ENCODE assay signal across 10 cellular contexts in the genomic region with DNA sequence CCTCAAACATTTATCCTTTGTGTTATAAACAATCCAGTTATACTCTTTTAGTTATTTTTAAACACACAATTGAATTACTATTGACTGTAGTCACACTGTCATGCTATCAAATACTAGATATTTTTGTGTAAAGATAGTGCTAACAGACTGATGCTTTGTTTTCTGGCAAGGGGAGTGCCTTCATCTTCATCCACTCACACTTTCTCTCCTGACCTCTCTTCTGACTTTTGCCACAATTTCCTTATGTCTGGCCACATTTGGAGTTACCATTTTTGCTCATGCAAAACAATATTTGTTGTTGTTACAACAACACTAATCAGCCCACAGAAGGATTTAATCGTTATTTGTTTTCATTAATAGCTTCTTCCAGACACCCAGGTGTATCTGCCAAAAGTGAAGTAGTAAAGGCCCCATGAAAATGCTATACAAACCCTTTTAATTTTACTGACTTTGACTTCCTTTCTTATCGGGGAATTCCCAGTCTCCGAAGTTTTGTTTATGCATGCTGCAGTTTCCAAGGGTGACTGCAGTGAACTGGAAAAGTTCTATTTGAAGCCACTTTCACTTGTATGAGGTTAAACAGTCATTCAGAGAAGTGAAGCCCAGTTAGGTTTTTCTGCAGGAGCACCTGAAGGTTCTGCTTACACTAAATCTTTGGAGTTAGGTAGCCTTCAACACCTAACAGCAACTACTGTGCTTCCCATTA.
DNase-seq lines count a peak whose midpoint lies in the region; ATAC-seq and TF ChIP-seq lines count a peak whose summit lies in the region.
"Had no signal": no experiment of that assay in that cellular context is flagged by ENCODE, and none has a peak within 500 bp of the region (broad histone marks: within the 10 kb centered on the region; RNA-seq: fewer than 3 reads in every experiment).

No MANE protein-coding gene starts in this region.

- H3K36me3 ChIP-seq in A673 (ENCODE audit: insufficient read depth, low read length, poor library complexity, severe bottlenecking): no peaks in the 10 kb centered on the region

- BruUV-seq in A673 (replicated peaks; lab: Mats Ljungman, UMichigan): no TSS peak

- no peak overlapping the region for H3K4me3 ChIP-seq in A673 (ENCODE audit: low read depth, low read length, poor library complexity, severe bottlenecking)
- H3K4me3 ChIP-seq: skin epidermis had no signal

- intact Hi-C loops in A673 (cut with micrococcal nuclease; ENCODE audit: unreplicated experiment): no loop called here

- CTCF ChIA-PET in A673 (lab: Charles Lee): no interaction called here

- DNase-seq in RPMI7951 (ENCODE audit: low read depth) (peak; percentile 70), medulla oblongata (ENCODE audit: extremely low spot score) (peak; percentile 40), G401 (ENCODE audit: low spot score) (no peak), activated gamma-delta T cell (lab: John Stamatoyannopoulos, UW) (no peak), NCI-H1105 treated with DMSO at 0.1 percent for 48 hours (lab: John Stamatoyannopoulos, UW) (no peak), A673 (ENCODE audit: low spot score) (no peak)
- DNase-seq: HCEC 1CT had no signal

- ATAC-seq in GM18517 (IDR thresholded peaks at IDR 0.05; ENCODE audit: unreplicated experiment) (peak; percentile 85), HG02678 (IDR thresholded peaks at IDR 0.05; ENCODE audit: unreplicated experiment) (peak; percentile 94)

- POLR2A ChIA-PET in A673 (lab: Charles Lee; ENCODE audit: low non-redundant PET): no interaction called here

- TF ChIP-seq CTCF in A673 (conservative IDR thresholded peaks at IDR 0.05; ENCODE audit: low read depth, low read length): no peak

- H3K9me3 ChIP-seq in A673 (ENCODE audit: low read depth, low read length, poor library complexity, severe bottlenecking): no peaks in the 10 kb centered on the region

- in situ Hi-C loops in G401 (cut with HindIII; ENCODE audit: low sequenced_read_pairs): no loop called here

- no peaks in the 10 kb centered on the region for H3K4me1 ChIP-seq in A673 (ENCODE audit: insufficient read depth, low read length, poor library complexity, severe bottlenecking)

- peaks cover 3% of the 10 kb centered on the region for H3K27me3 ChIP-seq in A673 (replicated peaks; ENCODE audit: insufficient read depth, low read depth, low read length, poor library complexity)

- H3K27ac ChIP-seq in A673 (ENCODE audit: low read depth, low read length, poor library complexity, severe bottlenecking): no peak overlapping the region

Comparison
In these comparisons a context has a peak if more than half of its experiments do, and no peak if none do; other contexts are left out.
1. DNase-seq: peak in RPMI7951 (single experiment) and medulla oblongata (single experiment); none in G401 (single experiment), activated gamma-delta T cell (single experiment), NCI-H1105 treated with DMSO at 0.1 percent for 48 hours (single experiment) and A673 (single experiment).